Comparison of ENCODE assay signal across 9 cellular contexts in genomic region chr16:643050-643368, GRCh38. TPM values are rescaled to one million over a fixed set of nuclear protein-coding genes. Genes with fewer than 3 reads are reported as not detected.
A peak's percentile ranks its signal among the peaks of the same experiment; 100 is the strongest.
DNase-seq lines count a peak whose midpoint lies in the region; ATAC-seq, FAIRE-seq and TF ChIP-seq lines count a peak whose summit lies in the region.
"Had no signal": no experiment of that assay in that cellular context is flagged by ENCODE, and none has a peak within 500 bp of the region (broad histone marks: within the 10 kb centered on the region; RNA-seq: fewer than 3 reads in every experiment).

No MANE protein-coding gene starts in this region.

- no peak for TF ChIP-seq CTCF in GM12864 (IDR thresholded peaks at IDR 0.05; ENCODE audit: low read depth, low read length, missing control alignments)
- TF ChIP-seq CTCF in foreskin fibroblast (IDR thresholded peaks at IDR 0.05; ENCODE audit: low read depth, low read length), result no peak
- no peak for TF ChIP-seq CTCF in gastrocnemius medialis (IDR thresholded peaks at IDR 0.05 in 4 of 5, conservative IDR thresholded peaks at IDR 0.05 in 1 of 5)

- H3K9me3 ChIP-seq in SK-N-MC (ENCODE audit: low read depth, low read length) (no peaks in the 10 kb centered on the region), gastrocnemius medialis (no peaks in the 10 kb centered on the region)

- H3K36me3 ChIP-seq in SK-N-MC (ENCODE audit: insufficient read depth, low read length) (no peaks in the 10 kb centered on the region), gastrocnemius medialis (no peaks in the 10 kb centered on the region)

- no peak for ATAC-seq in gastrocnemius medialis
- ATAC-seq in HG02870 (IDR thresholded peaks at IDR 0.05; ENCODE audit: unreplicated experiment), result no peak

- intact Hi-C loops in gastrocnemius medialis (cut with DNase I; ENCODE audit: low total_unique reads), result loop anchor here (10.0 kb wide), 1 partner anchor 408 kb away; the partner anchor contains the start of gene FAM234A

- DNase-seq in GM12864 (ENCODE audit: low read depth), result no peak
- DNase-seq in SK-N-MC (ENCODE audit: low read depth, low spot score), result no peak
- DNase-seq in foreskin fibroblast, result no peak
- DNase-seq in gastrocnemius medialis, result no peak
- no peak for DNase-seq in AG08395 (ENCODE audit: low spot score)
- DNase-seq in NK-92 treated with Interleukin-12 subunit alpha and Interleukin-12 subunit beta, amount 100 ng/mL, for 24 hours (lab: John Stamatoyannopoulos, UW), result no peak
- no peak for DNase-seq in frontal cortex (ENCODE audit: low spot score in 2 of 2)
- DNase-seq: NCI-H2029 had no signal

- no peak overlapping the region for H3K9ac ChIP-seq in SK-N-MC (ENCODE audit: insufficient read length)

- peaks cover 35 to 57% of the 10 kb centered on the region in 2 donors for H3K4me1 ChIP-seq in gastrocnemius medialis

- H3K4me3 ChIP-seq in GM12864 (ENCODE audit: low read depth, low read length), result peak overlapping the region; percentile 79
- peak overlapping the region; percentile 85 for H3K4me3 ChIP-seq in SK-N-MC
- H3K4me3 ChIP-seq in foreskin fibroblast (ENCODE audit: low read depth in 1 of 2, low read length in 2 of 2), result peak overlapping the region; percentile 73 to 74
- peak overlapping the region; percentile 55 to 81 (median 62) for H3K4me3 ChIP-seq in gastrocnemius medialis

- in situ Hi-C loops in gastrocnemius medialis (cut with MboI; ENCODE audit: low sequenced_read_pairs in 4 of 4), result no loop called here

- H3K27ac ChIP-seq in SK-N-MC, result no peak overlapping the region
- H3K27ac ChIP-seq in gastrocnemius medialis, result peak overlapping the region; percentile 82 to 97 (median 92)

- FAIRE-seq in frontal cortex (lab: Jason Lieb, UNC), result no peak

- TF ChIP-seq POLR2A in gastrocnemius medialis (IDR thresholded peaks at IDR 0.05), result no peak

- H3K27me3 ChIP-seq in gastrocnemius medialis, result no peaks in the 10 kb centered on the region

RNA-seq across cellular contexts. Expression of gene MCRIP2, which starts 1.4 kb away (rescaled TPM):
- total RNA-seq in gastrocnemius medialis, result 100 to 1,000 TPM in 3 of 4 donors, 10 to 100 TPM in 1; 59.6 to 155 (median 114) TPM
- total RNA-seq in frontal cortex, result 9.8 TPM

RNA-seq across cellular contexts. Expression of gene WDR90, which starts 6.2 kb away (rescaled TPM):
- 1 to 10 TPM; 2.9 to 9.8 (median 6.5) TPM for total RNA-seq in gastrocnemius medialis
- 8.2 TPM for total RNA-seq in frontal cortex

RNA-seq across cellular contexts. Expression of gene METTL26, which starts 6.9 kb away (rescaled TPM):
- total RNA-seq in gastrocnemius medialis (100 to 1,000 TPM; 114 to 212 (median 141) TPM), frontal cortex (31.8 TPM)

RNA-seq across cellular contexts. Expression of gene WFIKKN1, which starts 12.2 kb away (rescaled TPM):
- total RNA-seq in gastrocnemius medialis, result 1 to 10 TPM in 3 of 4 donors, under 1 TPM in 1; 0.12 to 3.2 (median 1.3) TPM
- 0.41 TPM for total RNA-seq in frontal cortex

RNA-seq across cellular contexts. Expression of gene RHOT2, which starts 24.9 kb away (rescaled TPM):
- total RNA-seq in gastrocnemius medialis, result 10 to 100 TPM; 20.9 to 41.6 (median 27.3) TPM
- total RNA-seq in frontal cortex, result 17.9 TPM
